Comparison of ENCODE assay signal across 16 cellular contexts in the genomic region with DNA sequence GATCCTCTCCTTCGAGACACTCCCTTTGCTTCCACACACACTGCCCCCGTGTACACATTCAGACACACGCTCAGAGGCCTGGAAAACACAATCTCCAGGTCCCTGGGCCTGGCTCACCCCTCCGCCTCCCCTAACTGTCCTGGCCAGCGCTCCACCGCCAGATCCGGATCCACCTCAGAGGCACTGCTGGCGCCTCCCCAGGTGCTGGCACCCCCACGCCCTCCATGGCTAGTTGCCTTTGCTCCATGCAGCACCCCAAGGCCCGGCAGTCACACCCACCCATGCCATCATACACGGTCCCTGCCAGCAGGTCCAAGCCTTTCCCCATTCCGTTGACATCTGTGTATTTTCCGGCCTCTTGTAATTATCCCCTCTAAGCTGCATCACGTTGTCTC. TPM values are rescaled to one million over a fixed set of nuclear protein-coding genes. Genes with fewer than 3 reads are reported as not detected.
DNase-seq lines count a peak whose midpoint lies in the region; ATAC-seq and TF ChIP-seq lines count a peak whose summit lies in the region.
"Had no signal": no experiment of that assay in that cellular context is flagged by ENCODE, and none has a peak within 500 bp of the region (broad histone marks: within the 10 kb centered on the region; RNA-seq: fewer than 3 reads in every experiment).

No MANE protein-coding gene starts in this region.

- 57% methylated on average over 14 of the region's 14 CpGs for WGBS in suprapubic skin

- no peak for TF ChIP-seq POLR2A in suprapubic skin (IDR thresholded peaks at IDR 0.05)

- H3K36me3 ChIP-seq in mucosa of descending colon (ENCODE audit: low read depth), result no peaks in the 10 kb centered on the region
- H3K36me3 ChIP-seq in suprapubic skin, result peaks cover 28% of the 10 kb centered on the region
- H3K36me3 ChIP-seq: gastroesophageal sphincter had no signal

- no peaks in the 10 kb centered on the region for H3K27me3 ChIP-seq in suprapubic skin

- H3K4me1 ChIP-seq in mucosa of descending colon (ENCODE audit: low read depth) (peaks cover 11% of the 10 kb centered on the region), suprapubic skin (peaks cover 35% of the 10 kb centered on the region)
- H3K4me1 ChIP-seq: gastroesophageal sphincter had no signal

- intact Hi-C loops in mucosa of descending colon (cut with DNase I, micrococcal nuclease), result no loop called here

- H3K9me3 ChIP-seq in mucosa of descending colon (no peaks in the 10 kb centered on the region), suprapubic skin (no peaks in the 10 kb centered on the region)
- H3K9me3 ChIP-seq: gastroesophageal sphincter had no signal

- no peak for DNase-seq in LNCaP clone FGC (ENCODE audit: low read depth)
- DNase-seq in epithelial cell of esophagus (ENCODE audit: low read depth), result no peak
- peak in 2 of 3 donors; percentile 37 to 54 for DNase-seq in mucosa of descending colon
- DNase-seq in suprapubic skin (ENCODE audit: low spot score in 2 of 2), result no peak
- no peak for DNase-seq in coronary artery (ENCODE audit: low spot score)
- DNase-seq in NCI-H524 (lab: John Stamatoyannopoulos, UW), result no peak
- no peak for DNase-seq in NCI-H128 (lab: John Stamatoyannopoulos, UW; ENCODE audit: unreplicated experiment)
- DNase-seq: activated CD4-positive, alpha-beta T cell treated with anti-CD3 and anti-CD28 coated beads, Interleukin-2, amount 50 U/mL, for 48 hours; activated naive CD4-positive, alpha-beta T cell treated with anti-CD3 and anti-CD28 coated beads, Interleukin-2, amount 10 ng/mL, durations not matched to agents 7 days and 5 days; activated T-cell treated with anti-CD3 and anti-CD28 coated beads, Interleukin-2, amount 50 U/mL, for 1 hour; cortex of kidney; HCEC 1CT; Right ventricle myocardium superior; stimulated activated naive CD4-positive, alpha-beta T cell treated with Interleukin-2 at 50 U/mL for 16 hours; T-helper 1 cell had no signal

- peak overlapping the region; percentile 64 for H3K4me3 ChIP-seq in LNCaP clone FGC (ENCODE audit: low read depth, low read length)
- peak overlapping the region; percentile 76 for H3K4me3 ChIP-seq in epithelial cell of esophagus (ENCODE audit: low read length)
- H3K4me3 ChIP-seq in mucosa of descending colon, result no peak overlapping the region
- peak overlapping the region; percentile 43 for H3K4me3 ChIP-seq in suprapubic skin
- H3K4me3 ChIP-seq in coronary artery, result no peak overlapping the region
- H3K4me3 ChIP-seq: gastroesophageal sphincter had no signal

- no peak for TF ChIP-seq EP300 in suprapubic skin (IDR thresholded peaks at IDR 0.05)

- peak; percentile 4 for ATAC-seq in mucosa of descending colon
- ATAC-seq: gastroesophageal sphincter had no signal

- TF ChIP-seq CTCF in LNCaP clone FGC (IDR thresholded peaks at IDR 0.05; ENCODE audit: control insufficient read depth, extremely low read depth, insufficient read depth) (no peak), epithelial cell of esophagus (IDR thresholded peaks at IDR 0.05; ENCODE audit: insufficient read depth, low read depth, low read length, missing control alignments) (no peak), mucosa of descending colon (IDR thresholded peaks at IDR 0.05) (no peak), suprapubic skin (IDR thresholded peaks at IDR 0.05) (no peak), coronary artery (IDR thresholded peaks at IDR 0.05) (no peak)

- H3K27ac ChIP-seq in suprapubic skin, result peak overlapping the region; percentile 88
- H3K27ac ChIP-seq in coronary artery, result no peak overlapping the region
- H3K27ac ChIP-seq: gastroesophageal sphincter had no signal

RNA-seq across cellular contexts. Expression of gene SPTBN2, which starts 11.1 kb away (rescaled TPM):
- total RNA-seq in mucosa of descending colon (10 to 100 TPM in 1 of 3 donors, 1 to 10 TPM in 2; 3.7 to 10.0 (median 6.3) TPM), suprapubic skin (100 to 1,000 TPM; 337 to 544 (median 450) TPM)

RNA-seq across cellular contexts. Expression of gene RBM4B, which starts 40.2 kb away (rescaled TPM):
- total RNA-seq in mucosa of descending colon (10 to 100 TPM; 16.7 to 22.7 (median 16.7) TPM), suprapubic skin (10 to 100 TPM; 16.7 to 27.1 (median 22.0) TPM)

Comparison
In these comparisons a context has a peak if more than half of its experiments do, and no peak if none do; other contexts are left out.
1. DNase-seq: peak in mucosa of descending colon (2 of 3); none in LNCaP clone FGC (single experiment), epithelial cell of esophagus (single experiment), suprapubic skin (0 of 2), coronary artery (single experiment), NCI-H524 (0 of 2) and NCI-H128 (single experiment).
2. H3K4me3 ChIP-seq: peak in LNCaP clone FGC (single experiment), epithelial cell of esophagus (single experiment) and suprapubic skin (single experiment); none in mucosa of descending colon (single experiment) and coronary artery (single experiment).
3. RNA of gene SPTBN2, which starts 11.1 kb away (total RNA-seq): 337 to 544 TPM in suprapubic skin; 3.7 to 10.0 TPM in mucosa of descending colon; every median in the first group is over 10 times any median in the second.